In genomic region chr2:112818094-112818902, GRCh38 we compare ENCODE assay signal across 1 cellular context.
TF ChIP-seq lines count a peak whose summit lies in the region.

No MANE protein-coding gene starts in this region.

TF ChIP-seq in HepG2, 621 proteins besides CTCF, POLR2A, EP300 and RAD21 (continued from another document and continues in another):
- TF ChIP-seq ZNF513 (CRISPR knock-in tag; conservative IDR thresholded peaks at IDR 0.05) (no peak), ZNF432 (CRISPR knock-in tag; IDR thresholded peaks at IDR 0.05; ENCODE audit: borderline replicate concordance) (no peak), MLXIP (CRISPR knock-in tag; IDR thresholded peaks at IDR 0.05; ENCODE audit: borderline replicate concordance) (peak; percentile 73; the same call in 1 of the 2 replicates), NCOA2 (CRISPR knock-in tag; IDR thresholded peaks at IDR 0.05) (peak; percentile 99), ZNF879 (CRISPR knock-in tag; IDR thresholded peaks at IDR 0.05) (no peak), SPEN (CRISPR knock-in tag; IDR thresholded peaks at IDR 0.05; ENCODE audit: low read depth) (peak; percentile 48; the same call in 1 of the 2 replicates), CENPX (CRISPR knock-in tag; IDR thresholded peaks at IDR 0.05) (no peak), STAT5B (CRISPR knock-in tag; IDR thresholded peaks at IDR 0.05) (peak; percentile 24; the same call in 1 of the 2 replicates), ZNF569 (CRISPR knock-in tag; IDR thresholded peaks at IDR 0.05; ENCODE audit: borderline replicate concordance) (0 out of 2 replicates have a peak, but pooled peaks have one; percentile 82), BATF2 (CRISPR knock-in tag; IDR thresholded peaks at IDR 0.05) (peak; percentile 44; the same call in 1 of the 2 replicates), ZBTB4 (CRISPR knock-in tag; IDR thresholded peaks at IDR 0.05; ENCODE audit: borderline replicate concordance) (0 out of 2 replicates have a peak, but pooled peaks have one; percentile 37), PLRG1 (conservative IDR thresholded peaks at IDR 0.05) (no peak), ZHX2 (IDR thresholded peaks at IDR 0.05; ENCODE audit: low read depth) (no peak), ZHX2 (CRISPR knock-in tag; IDR thresholded peaks at IDR 0.05; ENCODE audit: borderline replicate concordance) (peak; percentile 72; the same call in 1 of the 2 replicates), SALL1 (CRISPR knock-in tag; IDR thresholded peaks at IDR 0.05) (peak; percentile 96), MZF1 (CRISPR knock-in tag; IDR thresholded peaks at IDR 0.05; ENCODE audit: borderline replicate concordance) (no peak), ZNF660 (CRISPR knock-in tag; IDR thresholded peaks at IDR 0.05; ENCODE audit: borderline replicate concordance, low read depth) (no peak), TFE3 (CRISPR knock-in tag; IDR thresholded peaks at IDR 0.05) (peak; percentile 99), CBFB (CRISPR knock-in tag; IDR thresholded peaks at IDR 0.05) (peak; percentile 87; the same call in 1 of the 2 replicates), MED8 (CRISPR knock-in tag; IDR thresholded peaks at IDR 0.05; ENCODE audit: insufficient replicate concordance) (peak; percentile 85), ZKSCAN5 (CRISPR knock-in tag; IDR thresholded peaks at IDR 0.05) (no peak), HINFP (CRISPR knock-in tag; IDR thresholded peaks at IDR 0.05; ENCODE audit: low read depth) (0 out of 2 replicates have a peak, but pooled peaks have one; percentile 41), TAF15 (IDR thresholded peaks at IDR 0.05; ENCODE audit: low read depth, low read length, poor library complexity, severe bottlenecking) (no peak), ARNT (IDR thresholded peaks at IDR 0.05) (no peak), POLR2AphosphoS2 (IDR thresholded peaks at IDR 0.05; ENCODE audit: low read depth, low read length) (no peak), ARNTL (CRISPR knock-in tag; IDR thresholded peaks at IDR 0.05) (peak; percentile 85), PITX1 (CRISPR knock-in tag; IDR thresholded peaks at IDR 0.05) (peak; percentile 96), BCL6 (CRISPR knock-in tag; IDR thresholded peaks at IDR 0.05) (peak; percentile 95), RFXAP (CRISPR knock-in tag; IDR thresholded peaks at IDR 0.05; ENCODE audit: borderline replicate concordance) (peak; percentile 80; the same call in 1 of the 2 replicates), USF2 (IDR thresholded peaks at IDR 0.05; ENCODE audit: low read depth, low read length) (no peak; the same call in 1 of the 2 replicates), USF2 (CRISPR knock-in tag; IDR thresholded peaks at IDR 0.05; ENCODE audit: borderline replicate concordance) (peak; percentile 44; the same call in 1 of the 2 replicates), ZC3H13 (CRISPR knock-in tag; IDR thresholded peaks at IDR 0.05) (peak; percentile 49; the same call in 1 of the 2 replicates), SMAD9 (CRISPR knock-in tag; IDR thresholded peaks at IDR 0.05) (no peak), HBP1 (CRISPR knock-in tag; IDR thresholded peaks at IDR 0.05; ENCODE audit: low read depth) (0 out of 2 replicates have a peak, but pooled peaks have one; percentile 62), ZNF678 (CRISPR knock-in tag; IDR thresholded peaks at IDR 0.05) (no peak), ZNF564 (CRISPR knock-in tag; IDR thresholded peaks at IDR 0.05) (peak; percentile 81), ZKSCAN8 (CRISPR knock-in tag; IDR thresholded peaks at IDR 0.05; ENCODE audit: borderline replicate concordance) (peak; percentile 94), XBP1 (CRISPR knock-in tag; IDR thresholded peaks at IDR 0.05) (no peak), TEAD2 (CRISPR knock-in tag; IDR thresholded peaks at IDR 0.05) (no peak)
